ENCODE assay signal across 8 cellular contexts in the genomic region with DNA sequence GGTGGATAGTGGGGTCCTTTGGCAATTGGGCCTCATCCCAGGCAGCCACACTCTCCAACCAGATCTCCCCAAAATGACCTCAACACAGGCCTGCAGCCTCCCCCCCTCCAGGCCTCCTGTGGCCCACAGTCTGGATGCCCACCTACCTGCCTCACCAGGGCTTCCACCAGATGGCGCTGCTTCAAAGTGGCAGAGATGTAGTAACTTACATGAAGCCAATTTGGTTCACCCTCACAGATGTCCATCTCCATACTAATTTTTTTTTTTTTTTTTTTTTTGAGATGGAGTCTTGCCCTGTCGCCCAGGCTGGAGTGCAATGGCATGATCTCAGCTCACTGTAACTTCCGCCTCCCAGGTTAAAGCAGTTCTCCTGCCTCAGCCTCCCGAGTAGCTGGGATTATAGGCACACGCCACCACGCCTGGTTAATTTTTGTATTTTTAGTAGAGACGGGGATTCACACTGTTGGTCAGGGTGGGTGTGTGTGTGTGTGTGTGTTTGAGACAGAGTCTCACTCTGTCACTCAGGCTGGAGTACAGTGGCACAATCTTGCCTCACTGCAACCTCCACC. TPM values are rescaled to one million over a fixed set of nuclear protein-coding genes. Genes with fewer than 3 reads are reported as not detected.
DNase-seq lines count a peak whose midpoint lies in the region; ATAC-seq and TF ChIP-seq lines count a peak whose summit lies in the region.
"Not testable (repeated sequence)": the region's sequence is repeated elsewhere in the genome, so short reads cannot be mapped to it uniquely, and the experiment has no call there.

No MANE protein-coding gene starts in this region.

- WGBS in ovary, 3 donors, result 83 to 87% (median 84%) methylated on average over 7 of the region's 7 CpGs

- H3K36me3 ChIP-seq in ascending aorta, result peaks cover 31 to 37% of the 10 kb centered on the region in 2 donors
- H3K36me3 ChIP-seq in ovary, result not testable (repeated sequence)

- H3K27ac ChIP-seq in ascending aorta, ovary: not testable (repeated sequence)

- peak; percentile 80 for ATAC-seq in HG03354 (IDR thresholded peaks at IDR 0.05; ENCODE audit: poor library complexity, severe bottlenecking, unreplicated experiment)
- peak; percentile 92 for ATAC-seq in WTC11
- peak; percentile 81 for ATAC-seq in Right ventricle myocardium superior (ENCODE audit: poor library complexity)
- ATAC-seq in stimulated activated naive CD8-positive, alpha-beta T cell treated with anti-CD3 and anti-CD28 coated beads, Interleukin-15, Interleukin-2, amounts not matched to agents 100 U/mL and 50 U/mL, for 24 hours, result peak; percentile 81

- POLR2A ChIA-PET in WTC11 (lab: Charles Lee), result not testable (repeated sequence)

- not testable (repeated sequence) for H3K9me3 Mint-ChIP-seq in WTC11

- peaks cover 12% of the 10 kb centered on the region; the same call in 1 of the 2 replicates for H3K36me3 Mint-ChIP-seq in WTC11

- H3K27ac Mint-ChIP-seq in WTC11, result not testable (repeated sequence)

- not testable (repeated sequence) for H3K4me1 Mint-ChIP-seq in WTC11

- TF ChIP-seq CTCF in WTC11 (IDR thresholded peaks at IDR 0.05) (peak; percentile 57), ascending aorta (IDR thresholded peaks at IDR 0.05) (peak; percentile 63 to 73 (median 68)), ovary (IDR thresholded peaks at IDR 0.05) (peak in 2 of 3 donors; percentile 16 to 45)

- H3K9me3 ChIP-seq in ascending aorta, ovary: not testable (repeated sequence)

- CTCF ChIA-PET in WTC11 (lab: Charles Lee), result interaction anchor here (0.6 to 2.2 kb wide), 31 partner anchors 12 to 1666 kb away, joined by 3 to 21 read pairs (median 3); partner anchors contain the start of gene LGMN

- intact Hi-C loops in ascending aorta (cut with DNase I), result loop anchor here (1.0 kb wide), 1 partner anchor 69 kb away; no protein-coding TSS in a partner anchor
- intact Hi-C loops in Right ventricle myocardium superior (cut with DNase I), result loop anchor here (2.0 kb wide), 1 partner anchor 68 kb away; no protein-coding TSS in a partner anchor
- intact Hi-C loops in ovary (cut with DNase I), result loop anchor here in 2 of 4 donors (5.0 to 10.0 kb wide), 2 partner anchors 67 to 70 kb away; no protein-coding TSS in a partner anchor

- DNase-seq in DMS53 (lab: John Stamatoyannopoulos, UW) (peak; percentile 83), NCI-H524 (lab: John Stamatoyannopoulos, UW) (peak; percentile 35 to 72), WTC11 (ENCODE audit: low spot score) (peak; percentile 91), ascending aorta (ENCODE audit: low spot score in 2 of 2) (peak in 1 of 2 donors; percentile 89), Right ventricle myocardium superior (peak; percentile 87), ovary (peak; percentile 53 to 78 (median 76))
- peak; percentile 95 for DNase-seq in stimulated activated naive CD8-positive, alpha-beta T cell treated with anti-CD3 and anti-CD28 coated beads, Interleukin-15, Interleukin-2, amounts not matched to agents 100 U/mL and 50 U/mL, for 24 hours

- H3K4me3 ChIP-seq in ascending aorta, ovary: not testable (repeated sequence)

- H3K4me3 Mint-ChIP-seq in WTC11, result not testable (repeated sequence)

- not testable (repeated sequence) for H3K27me3 Mint-ChIP-seq in WTC11 (ENCODE audit: low read depth)

- H3K4me1 ChIP-seq in ascending aorta; ovary (ENCODE audit: insufficient read depth): not testable (repeated sequence)

- not testable (repeated sequence) for TF ChIP-seq POLR2A in ovary (IDR thresholded peaks at IDR 0.05)

- not testable (repeated sequence) for H3K27me3 ChIP-seq in ascending aorta, ovary

- not testable (repeated sequence) for TF ChIP-seq EP300 in ovary (IDR thresholded peaks at IDR 0.05)

RNA-seq across cellular contexts. Expression of gene LGMN, which starts 33.6 kb away (rescaled TPM):
- total RNA-seq in WTC11 (2021) (55.7 to 68.0 TPM (median 66.1 TPM) in 3 replicates), ascending aorta (76.7 TPM), Right ventricle myocardium superior (106 TPM), ovary (10 to 100 TPM; 27.3 to 57.2 (median 43.5) TPM)
- 100 to 1,000 TPM in 1 of 2 donors, 10 to 100 TPM in 1; 49.1 to 231 TPM for polyA plus RNA-seq in ovary
